Comparison of ENCODE assay signal across 12 cellular contexts in the genomic region with DNA sequence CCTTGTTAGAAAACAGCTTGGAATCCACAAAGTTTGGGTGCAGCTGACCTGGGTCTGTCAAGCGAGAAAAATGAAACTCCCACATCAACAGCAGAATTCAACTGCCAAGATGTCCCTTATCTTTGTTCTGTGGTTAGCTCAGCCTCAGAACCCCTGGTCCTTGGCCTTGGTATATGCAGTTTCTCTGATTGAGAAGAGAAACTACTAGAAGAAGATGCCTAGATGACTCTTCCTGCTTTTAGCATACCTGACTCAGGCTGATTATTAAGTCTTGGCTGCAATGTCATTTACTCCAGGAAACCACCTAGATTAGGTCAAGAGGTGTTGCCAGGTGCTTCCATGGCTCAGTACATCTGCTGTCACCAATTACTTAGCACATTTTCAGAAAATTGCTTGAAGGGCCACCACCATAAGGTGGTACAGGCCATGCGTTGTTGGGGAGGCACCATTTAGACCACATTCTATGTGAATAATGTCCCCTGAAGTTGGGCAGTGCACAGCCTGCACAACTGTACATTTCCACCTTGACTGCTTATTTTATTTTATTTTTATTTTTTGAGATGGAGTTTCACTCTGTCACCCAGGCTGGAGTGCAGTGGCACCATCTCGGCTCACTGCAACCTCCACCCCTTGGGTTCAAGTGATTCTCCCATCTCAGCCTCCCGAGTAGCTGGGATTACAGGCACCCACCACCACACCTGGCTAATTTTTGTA. TPM values are rescaled to one million over a fixed set of nuclear protein-coding genes. Genes with fewer than 3 reads are reported as not detected.
DNase-seq lines count a peak whose midpoint lies in the region; ATAC-seq and TF ChIP-seq lines count a peak whose summit lies in the region.
"Had no signal": no experiment of that assay in that cellular context is flagged by ENCODE, and none has a peak within 500 bp of the region (broad histone marks: within the 10 kb centered on the region; RNA-seq: fewer than 3 reads in every experiment).

No MANE protein-coding gene starts in this region.

- no peak overlapping the region for H3K27ac Mint-ChIP-seq in activated naive CD8-positive, alpha-beta T cell treated with anti-CD3 and anti-CD28 coated beads, Interleukin-2, amount 50 U/mL, for 24 hours
- no peak overlapping the region for H3K27ac Mint-ChIP-seq in nephron progenitor cell

- no peaks in the 10 kb centered on the region for H3K9me3 ChIP-seq in heart right ventricle
- no peaks in the 10 kb centered on the region for H3K9me3 ChIP-seq in adrenal gland (replicated peaks in 1 of 3)
- H3K9me3 ChIP-seq: ovary, transverse colon had no signal

- peak in 5 of 8 donors; percentile 18 to 67 (median 33) for ATAC-seq in heart right ventricle
- no peak for ATAC-seq in Right ventricle myocardium superior (ENCODE audit: poor library complexity)
- peak; percentile 52 for ATAC-seq in HG03460 (IDR thresholded peaks at IDR 0.05; ENCODE audit: unreplicated experiment)
- peak; percentile 47 for ATAC-seq in activated naive CD8-positive, alpha-beta T cell treated with anti-CD3 and anti-CD28 coated beads, Interleukin-2, amount 50 U/mL, for 24 hours
- no peak for ATAC-seq in GM19467 (IDR thresholded peaks at IDR 0.05; ENCODE audit: unreplicated experiment)
- ATAC-seq: left lobe of liver had no signal

- TF ChIP-seq CTCF in heart right ventricle (IDR thresholded peaks at IDR 0.05): no peak
- TF ChIP-seq CTCF in nephron progenitor cell (IDR thresholded peaks at IDR 0.05): no peak
- TF ChIP-seq CTCF in adrenal gland (IDR thresholded peaks at IDR 0.05): no peak

- H3K4me3 ChIP-seq in heart right ventricle (no peak overlapping the region), adrenal gland (no peak overlapping the region)
- H3K4me3 ChIP-seq: ovary, transverse colon had no signal

- no peak overlapping the region for H3K4me3 Mint-ChIP-seq in activated naive CD8-positive, alpha-beta T cell treated with anti-CD3 and anti-CD28 coated beads, Interleukin-2, amount 50 U/mL, for 24 hours
- no peak overlapping the region for H3K4me3 Mint-ChIP-seq in nephron progenitor cell
- H3K4me3 Mint-ChIP-seq: central memory CD8-positive, alpha-beta T cell had no signal

- intact Hi-C loops in heart right ventricle (cut with DNase I): no loop called here
- intact Hi-C loops in Right ventricle myocardium superior (cut with DNase I): no loop called here
- intact Hi-C loops in adrenal gland (cut with DNase I): no loop called here

- H3K36me3 ChIP-seq in heart right ventricle (no peaks in the 10 kb centered on the region), adrenal gland (replicated peaks in 1 of 2) (no peaks in the 10 kb centered on the region)
- H3K36me3 ChIP-seq: ovary, transverse colon had no signal

- H3K4me1 ChIP-seq in heart right ventricle (no peaks in the 10 kb centered on the region), adrenal gland (replicated peaks in 1 of 2) (no peaks in the 10 kb centered on the region)
- H3K4me1 ChIP-seq: transverse colon had no signal

- H3K36me3 Mint-ChIP-seq in activated naive CD8-positive, alpha-beta T cell treated with anti-CD3 and anti-CD28 coated beads, Interleukin-2, amount 50 U/mL, for 24 hours (ENCODE audit: low read depth): no peaks in the 10 kb centered on the region
- H3K36me3 Mint-ChIP-seq in nephron progenitor cell (ENCODE audit: low read depth): no peaks in the 10 kb centered on the region

- H3K4me1 Mint-ChIP-seq in activated naive CD8-positive, alpha-beta T cell treated with anti-CD3 and anti-CD28 coated beads, Interleukin-2, amount 50 U/mL, for 24 hours: peaks cover 24% of the 10 kb centered on the region
- H3K4me1 Mint-ChIP-seq in nephron progenitor cell: peaks cover 6% of the 10 kb centered on the region
- H3K4me1 Mint-ChIP-seq: central memory CD8-positive, alpha-beta T cell had no signal

- peak overlapping the region in 1 of 10 donors; percentile 59 for H3K27ac ChIP-seq in heart right ventricle
- H3K27ac ChIP-seq in adrenal gland: no peak overlapping the region
- H3K27ac ChIP-seq: ovary, transverse colon had no signal

- WGBS in heart right ventricle, 2 donors: 89 to 91% methylated on average over 3 to 4 of the region's 4 CpGs
- WGBS in adrenal gland, 4 donors: 68 to 90% (median 80%) methylated on average over 3 to 4 of the region's 4 CpGs

- H3K27me3 ChIP-seq in heart right ventricle (no peaks in the 10 kb centered on the region), adrenal gland (no peaks in the 10 kb centered on the region)
- H3K27me3 ChIP-seq: ovary, transverse colon had no signal

- TF ChIP-seq POLR2A in adrenal gland (IDR thresholded peaks at IDR 0.05): no peak

- no peak for DNase-seq in heart right ventricle
- no peak for DNase-seq in Right ventricle myocardium superior
- no peak for DNase-seq in activated naive CD8-positive, alpha-beta T cell treated with anti-CD3 and anti-CD28 coated beads, Interleukin-2, amount 50 U/mL, for 24 hours
- no peak for DNase-seq in nephron progenitor cell
- DNase-seq in NCI-H1092 (lab: John Stamatoyannopoulos, UW): no peak
- DNase-seq in adrenal gland: no peak
- DNase-seq: ovary, transverse colon had no signal

- no peaks in the 10 kb centered on the region for H3K27me3 Mint-ChIP-seq in activated naive CD8-positive, alpha-beta T cell treated with anti-CD3 and anti-CD28 coated beads, Interleukin-2, amount 50 U/mL, for 24 hours
- peaks cover 13% of the 10 kb centered on the region for H3K27me3 Mint-ChIP-seq in nephron progenitor cell (ENCODE audit: low read depth, poor library complexity)

- H3K9me3 Mint-ChIP-seq in activated naive CD8-positive, alpha-beta T cell treated with anti-CD3 and anti-CD28 coated beads, Interleukin-2, amount 50 U/mL, for 24 hours: no peaks in the 10 kb centered on the region
- H3K9me3 Mint-ChIP-seq in nephron progenitor cell: no peaks in the 10 kb centered on the region
- H3K9me3 Mint-ChIP-seq: central memory CD8-positive, alpha-beta T cell had no signal

RNA-seq across cellular contexts. Expression of gene ZNF438, which starts 59.4 kb away (rescaled TPM):
- total RNA-seq in heart right ventricle (10 to 100 TPM in 8 of 10 donors, 1 to 10 TPM in 2; 9.3 to 16.1 (median 12.4) TPM), Right ventricle myocardium superior (13.0 TPM), adrenal gland (1 to 10 TPM; 3.6 to 8.3 (median 5.7) TPM)
- polyA plus RNA-seq in heart right ventricle (10 to 100 TPM in 1 of 2 donors, 1 to 10 TPM in 1; 7.8 to 21.1 TPM), adrenal gland (10 to 100 TPM in 1 of 3 donors, 1 to 10 TPM in 2; 4.9 to 15.5 (median 8.7) TPM)

Comparison
In these comparisons a context has a peak if more than half of its experiments do, and no peak if none do; other contexts are left out.
1. ATAC-seq: peak in heart right ventricle (5 of 8), HG03460 (single experiment) and activated naive CD8-positive, alpha-beta T cell treated with anti-CD3 and anti-CD28 coated beads, Interleukin-2, amount 50 U/mL, for 24 hours (single experiment); none in Right ventricle myocardium superior (single experiment) and GM19467 (single experiment).